ENCODE assay signal across 12 cellular contexts in the genomic region with DNA sequence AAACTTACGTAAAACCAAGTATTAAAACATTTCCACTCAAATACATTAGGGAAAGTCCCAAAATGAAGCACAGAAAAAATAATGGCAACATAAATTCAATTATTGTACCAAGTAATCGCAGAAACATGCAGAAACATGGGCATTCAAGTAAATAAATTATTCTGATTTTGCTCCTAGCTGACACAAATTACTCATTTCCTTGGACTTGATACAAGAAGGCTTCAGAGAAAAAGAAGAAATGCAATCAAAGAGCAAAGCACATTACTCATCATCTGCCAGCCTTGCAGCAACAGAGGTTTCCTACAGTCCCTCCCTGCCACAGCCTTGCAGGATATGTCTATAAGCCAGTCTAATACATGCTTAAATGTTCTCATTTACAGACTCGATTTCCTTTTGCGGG.
A peak's percentile ranks its signal among the peaks of the same experiment; 100 is the strongest.
DNase-seq lines count a peak whose midpoint lies in the region; ATAC-seq and TF ChIP-seq lines count a peak whose summit lies in the region.
"Had no signal": no experiment of that assay in that cellular context is flagged by ENCODE, and none has a peak within 500 bp of the region (broad histone marks: within the 10 kb centered on the region; RNA-seq: fewer than 3 reads in every experiment).

No MANE protein-coding gene starts in this region.

- no peaks in the 10 kb centered on the region for H3K9me3 ChIP-seq in SK-N-SH
- H3K9me3 ChIP-seq: Caco-2 had no signal

- 29% methylated on average over 4 of the region's 4 CpGs for WGBS in SK-N-SH (ENCODE audit: low lambda C conversion rate)

- no peak for TF ChIP-seq RAD21 in SK-N-SH (IDR thresholded peaks at IDR 0.05; ENCODE audit: low read length)

- H3F3A ChIP-seq in SK-N-SH (replicated peaks; ENCODE audit: insufficient read depth), result no peaks in the 10 kb centered on the region

- H3K4me1 ChIP-seq in SK-N-SH (ENCODE audit: control insufficient read depth in 1 of 2, insufficient read depth in 2 of 2, low read depth in 1 of 2, low read length in 1 of 2), result no peaks in the 10 kb centered on the region; a peak in 1 of 4 replicates
- H3K4me1 ChIP-seq: Caco-2 had no signal

- no peak overlapping the region for H2AFZ ChIP-seq in SK-N-SH (ENCODE audit: low read depth)

- ATAC-seq in HG03378 (IDR thresholded peaks at IDR 0.05; ENCODE audit: unreplicated experiment), result no peak

- no peak overlapping the region; the same call in 1 of the 2 replicates for H3K4me2 ChIP-seq in SK-N-SH

- no peak overlapping the region for H3K4me3 ChIP-seq in SK-N-SH (ENCODE audit: low read depth in 2 of 2, low read length in 1 of 2)
- H3K4me3 ChIP-seq in fibroblast of pulmonary artery (replicated peaks; ENCODE audit: low read depth, low read length), result no peak overlapping the region
- H3K4me3 ChIP-seq in H7 (ENCODE audit: insufficient read depth, low read depth, low read length), result no peak overlapping the region
- H3K4me3 ChIP-seq: lung had no signal

- TF ChIP-seq EP300 in SK-N-SH (IDR thresholded peaks at IDR 0.05; ENCODE audit: borderline replicate concordance in 1 of 2, low read depth in 1 of 2, low read length in 1 of 2), result peak in 1 of 2 experiments; percentile 96; a peak in 1 of 4 replicates

- H3K79me2 ChIP-seq in SK-N-SH (ENCODE audit: insufficient read depth), result no peaks in the 10 kb centered on the region

- H3K9me2 ChIP-seq in SK-N-SH, result no peaks in the 10 kb centered on the region

- POLR2A ChIA-PET in SK-N-SH (lab: Yijun Ruan, JAX), result no interaction called here

- peak overlapping the region in 1 of 2 experiments; percentile 41; a peak in 2 of 4 replicates for H3K27ac ChIP-seq in SK-N-SH (ENCODE audit: low read depth in 2 of 2, low read length in 1 of 2)
- H3K27ac ChIP-seq: VCaP had no signal

- no peaks in the 10 kb centered on the region for H4K20me1 ChIP-seq in SK-N-SH (ENCODE audit: insufficient read depth)

- H3K9ac ChIP-seq in SK-N-SH, result no peak overlapping the region

- CTCF ChIA-PET in SK-N-SH (lab: Yijun Ruan, JAX), result interaction anchor here (1.1 kb wide), 1 partner anchor 25 kb away, joined by 3 read pairs; no protein-coding TSS in a partner anchor

- H3K27me3 ChIP-seq in SK-N-SH (ENCODE audit: insufficient read depth) (no peaks in the 10 kb centered on the region), H7 (ENCODE audit: control insufficient read depth, insufficient read depth, low read length) (no peaks in the 10 kb centered on the region)

- no peaks in the 10 kb centered on the region for H3K36me3 ChIP-seq in SK-N-SH (replicated peaks in 1 of 2; ENCODE audit: control insufficient read depth in 1 of 2, insufficient read depth in 2 of 2, low read length in 1 of 2)
- no peaks in the 10 kb centered on the region for H3K36me3 ChIP-seq in H7 (replicated peaks; ENCODE audit: control insufficient read depth, insufficient read depth, low read length)

- no peak for TF ChIP-seq CTCF in SK-N-SH (IDR thresholded peaks at IDR 0.05)
- TF ChIP-seq CTCF in fibroblast of pulmonary artery (IDR thresholded peaks at IDR 0.05; ENCODE audit: low read length, missing control alignments), result no peak

- DNase-seq in GM04504 (ENCODE audit: low read depth) (peak; percentile 51), SK-N-SH (no peak), fibroblast of pulmonary artery (ENCODE audit: low read depth) (peak; percentile 42), stromal cell of bone marrow (ENCODE audit: low read depth) (peak; percentile 79), H7 (no peak), UCSD-AML1 (lab: John Stamatoyannopoulos, UW; ENCODE audit: unreplicated experiment) (no peak)
- DNase-seq: activated naive CD4-positive, alpha-beta T cell treated with Interleukin-2 at 50 U/mL for 16 hours; Caco-2; central memory CD4-positive, alpha-beta T cell had no signal

TF ChIP-seq in SK-N-SH, 30 proteins besides CTCF, POLR2A, EP300 and RAD21 (continues in another document):
- peak; percentile 18; the same call in 1 of the 2 replicates for TF ChIP-seq GABPA (IDR thresholded peaks at IDR 0.05; ENCODE audit: low read depth)
- peak; percentile 68; the same call in 1 of the 2 replicates for TF ChIP-seq POLR2AphosphoS5 (IDR thresholded peaks at IDR 0.05; ENCODE audit: low read depth, low read length)
- no peak for TF ChIP-seq FOXJ3 (CRISPR knock-in tag; IDR thresholded peaks at IDR 0.05)
- TF ChIP-seq, protein P1, sequence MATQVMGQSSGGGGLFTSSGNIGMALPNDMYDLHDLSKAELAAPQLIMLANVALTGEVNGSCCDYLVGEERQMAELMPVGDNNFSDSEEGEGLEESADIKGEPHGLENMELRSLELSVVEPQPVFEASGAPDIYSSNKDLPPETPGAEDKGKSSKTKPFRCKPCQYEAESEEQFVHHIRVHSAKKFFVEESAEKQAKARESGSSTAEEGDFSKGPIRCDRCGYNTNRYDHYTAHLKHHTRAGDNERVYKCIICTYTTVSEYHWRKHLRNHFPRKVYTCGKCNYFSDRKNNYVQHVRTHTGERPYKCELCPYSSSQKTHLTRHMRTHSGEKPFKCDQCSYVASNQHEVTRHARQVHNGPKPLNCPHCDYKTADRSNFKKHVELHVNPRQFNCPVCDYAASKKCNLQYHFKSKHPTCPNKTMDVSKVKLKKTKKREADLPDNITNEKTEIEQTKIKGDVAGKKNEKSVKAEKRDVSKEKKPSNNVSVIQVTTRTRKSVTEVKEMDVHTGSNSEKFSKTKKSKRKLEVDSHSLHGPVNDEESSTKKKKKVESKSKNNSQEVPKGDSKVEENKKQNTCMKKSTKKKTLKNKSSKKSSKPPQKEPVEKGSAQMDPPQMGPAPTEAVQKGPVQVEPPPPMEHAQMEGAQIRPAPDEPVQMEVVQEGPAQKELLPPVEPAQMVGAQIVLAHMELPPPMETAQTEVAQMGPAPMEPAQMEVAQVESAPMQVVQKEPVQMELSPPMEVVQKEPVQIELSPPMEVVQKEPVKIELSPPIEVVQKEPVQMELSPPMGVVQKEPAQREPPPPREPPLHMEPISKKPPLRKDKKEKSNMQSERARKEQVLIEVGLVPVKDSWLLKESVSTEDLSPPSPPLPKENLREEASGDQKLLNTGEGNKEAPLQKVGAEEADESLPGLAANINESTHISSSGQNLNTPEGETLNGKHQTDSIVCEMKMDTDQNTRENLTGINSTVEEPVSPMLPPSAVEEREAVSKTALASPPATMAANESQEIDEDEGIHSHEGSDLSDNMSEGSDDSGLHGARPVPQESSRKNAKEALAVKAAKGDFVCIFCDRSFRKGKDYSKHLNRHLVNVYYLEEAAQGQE (IDR thresholded peaks at IDR 0.05; ENCODE audit: low read depth, low read length), result no peak
- TF ChIP-seq RCOR1 (IDR thresholded peaks at IDR 0.05; ENCODE audit: low read length), result no peak
- peak; percentile 93 for TF ChIP-seq TEAD4 (IDR thresholded peaks at IDR 0.05; ENCODE audit: borderline replicate concordance, insufficient read depth)
- TF ChIP-seq MAX (IDR thresholded peaks at IDR 0.05; ENCODE audit: low read depth), result no peak
- no peak for TF ChIP-seq MXI1 (IDR thresholded peaks at IDR 0.05; ENCODE audit: low read depth, low read length)
- peak; percentile 90 for TF ChIP-seq TCF12 (IDR thresholded peaks at IDR 0.05)
- TF ChIP-seq FOXM1 (IDR thresholded peaks at IDR 0.05; ENCODE audit: low read depth), result peak; percentile 90
- TF ChIP-seq, protein P2, sequence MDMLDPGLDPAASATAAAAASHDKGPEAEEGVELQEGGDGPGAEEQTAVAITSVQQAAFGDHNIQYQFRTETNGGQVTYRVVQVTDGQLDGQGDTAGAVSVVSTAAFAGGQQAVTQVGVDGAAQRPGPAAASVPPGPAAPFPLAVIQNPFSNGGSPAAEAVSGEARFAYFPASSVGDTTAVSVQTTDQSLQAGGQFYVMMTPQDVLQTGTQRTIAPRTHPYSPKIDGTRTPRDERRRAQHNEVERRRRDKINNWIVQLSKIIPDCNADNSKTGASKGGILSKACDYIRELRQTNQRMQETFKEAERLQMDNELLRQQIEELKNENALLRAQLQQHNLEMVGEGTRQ (IDR thresholded peaks at IDR 0.05; ENCODE audit: borderline replicate concordance, low read depth, low read length), result no peak
- no peak for TF ChIP-seq SMC3 (IDR thresholded peaks at IDR 0.05; ENCODE audit: low read depth, low read length)
- TF ChIP-seq MEF2A (IDR thresholded peaks at IDR 0.05; ENCODE audit: borderline replicate concordance, low read depth), result peak; percentile 50; the same call in 1 of the 2 replicates
- TF ChIP-seq JUND (IDR thresholded peaks at IDR 0.05), result peak; percentile 95
- no peak for TF ChIP-seq TAF1 (IDR thresholded peaks at IDR 0.05; ENCODE audit: borderline replicate concordance, low read depth, low read length)
- TF ChIP-seq SIN3A (IDR thresholded peaks at IDR 0.05; ENCODE audit: borderline replicate concordance, low read depth, low read length), result 0 out of 2 replicates have a peak, but pooled peaks have one; percentile 26
- TF ChIP-seq YY1 (IDR thresholded peaks at IDR 0.05; ENCODE audit: low read depth), result no peak
- peak; percentile 64; the same call in 1 of the 2 replicates for TF ChIP-seq ZBTB33 (IDR thresholded peaks at IDR 0.05; ENCODE audit: borderline replicate concordance, low read depth)
- TF ChIP-seq FOSL2 (IDR thresholded peaks at IDR 0.05; ENCODE audit: borderline replicate concordance, low read depth), result peak; percentile 88
- TF ChIP-seq NRF1 (IDR thresholded peaks at IDR 0.05; ENCODE audit: low read depth, low read length), result no peak
- TF ChIP-seq ELF1 (IDR thresholded peaks at IDR 0.05), result peak; percentile 30; the same call in 1 of the 2 replicates
- TF ChIP-seq GATA2 (CRISPR knock-in tag; IDR thresholded peaks at IDR 0.05), result no peak

Comparison
In these comparisons a context has a peak if more than half of its experiments do, and no peak if none do; other contexts are left out.
1. DNase-seq: peak in GM04504 (single experiment), fibroblast of pulmonary artery (single experiment) and stromal cell of bone marrow (single experiment); none in SK-N-SH (single experiment), H7 (single experiment) and UCSD-AML1 (single experiment).